9 cellular contexts compared by ENCODE assay signal in the genomic region with DNA sequence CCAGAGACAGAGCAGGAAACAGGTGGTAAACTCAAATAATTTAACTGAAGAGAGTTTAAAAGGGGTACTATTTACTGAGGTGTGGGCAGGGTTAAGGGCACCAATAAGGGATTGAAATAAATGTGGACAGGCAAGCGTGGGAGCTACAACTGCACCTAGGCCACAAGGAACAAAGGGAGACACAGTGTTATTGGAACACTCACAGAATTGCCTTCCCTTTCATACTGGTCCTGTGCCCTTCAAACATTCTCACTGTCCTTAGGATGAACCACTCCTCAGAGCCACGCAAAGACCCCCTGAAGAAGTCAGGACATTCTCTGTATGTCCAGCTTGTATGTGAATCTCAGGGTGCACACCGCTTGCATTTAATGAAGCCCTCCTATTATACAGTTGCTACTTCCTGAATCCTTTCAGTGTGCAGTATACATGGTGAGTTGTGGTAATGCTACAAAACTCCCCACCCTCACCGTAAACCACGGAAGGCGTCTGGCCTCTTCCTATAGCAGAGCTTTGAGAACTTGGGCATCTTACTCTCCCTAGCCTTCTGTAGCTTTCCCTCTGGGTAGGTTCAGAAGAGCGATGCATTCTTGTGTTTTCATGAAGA. TPM values are rescaled to one million over a fixed set of nuclear protein-coding genes. Genes with fewer than 3 reads are reported as not detected.
A peak's percentile ranks its signal among the peaks of the same experiment; 100 is the strongest.
DNase-seq lines count a peak whose midpoint lies in the region; ATAC-seq lines count a peak whose summit lies in the region.
"Had no signal": no experiment of that assay in that cellular context is flagged by ENCODE, and none has a peak within 500 bp of the region (broad histone marks: within the 10 kb centered on the region; RNA-seq: fewer than 3 reads in every experiment).

No MANE protein-coding gene starts in this region.

- peak overlapping the region; percentile 98 for H3K27ac Mint-ChIP-seq in activated CD4-positive, alpha-beta memory T cell treated with anti-CD3 and anti-CD28 coated beads for 36 hours

- no peak overlapping the region for H3K4me3 ChIP-seq in mesenchymal stem cell (ENCODE audit: insufficient read depth in 1 of 2, low read depth in 1 of 2, low read length in 2 of 2)
- H3K4me3 ChIP-seq: SJCRH30 had no signal

- no peaks in the 10 kb centered on the region for H3K36me3 Mint-ChIP-seq in activated CD4-positive, alpha-beta memory T cell treated with anti-CD3 and anti-CD28 coated beads for 36 hours

- intact Hi-C loops in activated CD4-positive, alpha-beta memory T cell treated with anti-CD3 and anti-CD28 coated beads for 36 hours (cut with micrococcal nuclease), result loop anchor here (5.0 kb wide), 1 partner anchor 776 kb away; a partner anchor contains a TSS

- H2AFZ ChIP-seq in mesenchymal stem cell (ENCODE audit: low read depth, low read length), result peak overlapping the region; percentile 53

- H3K4me3 Mint-ChIP-seq in activated CD4-positive, alpha-beta memory T cell treated with anti-CD3 and anti-CD28 coated beads for 36 hours, result peak overlapping the region; percentile 68

- H3K9me3 ChIP-seq in mesenchymal stem cell (ENCODE audit: control insufficient read depth, low read length), result no peaks in the 10 kb centered on the region
- H3K9me3 ChIP-seq: SJCRH30 had no signal

- H3K79me1 ChIP-seq in mesenchymal stem cell (replicated peaks; ENCODE audit: low read length, poor library complexity, severe bottlenecking), result no peaks in the 10 kb centered on the region

- H3K18ac ChIP-seq in mesenchymal stem cell (ENCODE audit: low read depth in 1 of 2, low read length in 2 of 2), result no peak overlapping the region

- no peak overlapping the region for H3K4ac ChIP-seq in mesenchymal stem cell (ENCODE audit: low read depth in 1 of 2, low read length in 2 of 2)

- no peak overlapping the region for H3K4me2 ChIP-seq in mesenchymal stem cell (ENCODE audit: low read length, poor library complexity, severe bottlenecking)

- H4K91ac ChIP-seq in mesenchymal stem cell (ENCODE audit: low read length), result no peak overlapping the region

- H2BK5ac ChIP-seq in mesenchymal stem cell (ENCODE audit: low read depth, low read length, poor library complexity, severe bottlenecking), result no peak overlapping the region

- POLR2A ChIA-PET in activated CD4-positive, alpha-beta memory T cell treated with anti-CD3 and anti-CD28 coated beads for 36 hours (lab: Charles Lee), result interaction anchor here (0.8 to 3.7 kb wide), 5 partner anchors 9 to 52 kb away, joined by 3 to 39 read pairs (median 12); a partner anchor contains a TSS

- H3K4me1 ChIP-seq in mesenchymal stem cell (ENCODE audit: control insufficient read depth, insufficient read depth, low read depth, low read length), result no peaks in the 10 kb centered on the region

- WGBS in mesenchymal stem cell, result 92% methylated on average over 6 of the region's 7 CpGs

- DNase-seq in activated CD4-positive, alpha-beta memory T cell treated with anti-CD3 and anti-CD28 coated beads for 36 hours, result peak; percentile 83
- no peak for DNase-seq in mesenchymal stem cell
- DNase-seq in NCI-H748 treated with DMSO at 0.1 percent for 48 hours (lab: John Stamatoyannopoulos, UW), result no peak
- no peak for DNase-seq in NCI-H1694 (lab: John Stamatoyannopoulos, UW)
- no peak for DNase-seq in LoVo (ENCODE audit: low spot score)
- DNase-seq: left cardiac atrium had no signal

- no peak overlapping the region for H2BK15ac ChIP-seq in mesenchymal stem cell (ENCODE audit: low read depth, poor library complexity, severe bottlenecking)

- ATAC-seq in GM19463 (IDR thresholded peaks at IDR 0.05; ENCODE audit: unreplicated experiment) (peak; percentile 91), HG03378 (IDR thresholded peaks at IDR 0.05; ENCODE audit: unreplicated experiment) (peak; percentile 85)

- H3K27me3 ChIP-seq in mesenchymal stem cell (ENCODE audit: control insufficient read depth in 1 of 2, insufficient read depth in 1 of 2, low read length in 2 of 2), result no peaks in the 10 kb centered on the region
- H3K27me3 ChIP-seq: SJCRH30 had no signal

- H2BK12ac ChIP-seq in mesenchymal stem cell (ENCODE audit: low read length in 2 of 2), result no peak overlapping the region

- peaks cover 57% of the 10 kb centered on the region for H3K4me1 Mint-ChIP-seq in activated CD4-positive, alpha-beta memory T cell treated with anti-CD3 and anti-CD28 coated beads for 36 hours (ENCODE audit: low read depth)

- no peak overlapping the region for H4K8ac ChIP-seq in mesenchymal stem cell (ENCODE audit: low read length)

- CTCF ChIA-PET in activated CD4-positive, alpha-beta memory T cell treated with anti-CD3 and anti-CD28 coated beads for 36 hours (lab: Charles Lee), result interaction anchor here (2.3 to 2.7 kb wide), 2 partner anchors 9 to 35 kb away, joined by 8 to 12 read pairs; a partner anchor contains a TSS

- no peaks in the 10 kb centered on the region for H3K36me3 ChIP-seq in mesenchymal stem cell (ENCODE audit: control insufficient read depth in 1 of 2, insufficient read depth in 2 of 2, low read depth in 1 of 2, low read length in 2 of 2)
- H3K36me3 ChIP-seq: SJCRH30 had no signal

- H3K9ac ChIP-seq in mesenchymal stem cell (ENCODE audit: low read length), result no peak overlapping the region

- H3K14ac ChIP-seq in mesenchymal stem cell (ENCODE audit: low read length in 2 of 2), result no peak overlapping the region

- no peak overlapping the region for H3K27ac ChIP-seq in mesenchymal stem cell (ENCODE audit: low read length, poor library complexity, severe bottlenecking)
- H3K27ac ChIP-seq: SJCRH30 had no signal

- no peak overlapping the region for H2BK120ac ChIP-seq in mesenchymal stem cell (ENCODE audit: low read depth, low read length)

- no peaks in the 10 kb centered on the region for H3K9me3 Mint-ChIP-seq in activated CD4-positive, alpha-beta memory T cell treated with anti-CD3 and anti-CD28 coated beads for 36 hours

- no peak overlapping the region for H3K23ac ChIP-seq in mesenchymal stem cell (ENCODE audit: low read length in 2 of 2)

- no peaks in the 10 kb centered on the region for H3K27me3 Mint-ChIP-seq in activated CD4-positive, alpha-beta memory T cell treated with anti-CD3 and anti-CD28 coated beads for 36 hours

- H2AK5ac ChIP-seq in mesenchymal stem cell (ENCODE audit: low read length, severe bottlenecking), result no peak overlapping the region

RNA-seq across cellular contexts. Expression of a gene that starts 9.6 kb away (rescaled TPM):
- total RNA-seq in activated CD4-positive, alpha-beta memory T cell treated with anti-CD3 and anti-CD28 coated beads for 36 hours, result 10 to 100 TPM; 46.2 to 51.1 TPM
- 53.9 TPM for polyA plus RNA-seq in mesenchymal stem cell (2013, experiment 1 of 2)
- polyA plus RNA-seq in mesenchymal stem cell (2013, experiment 2 of 2), result 53.6 TPM

RNA-seq across cellular contexts. Expression of a gene that starts 33.8 kb away (rescaled TPM):
- total RNA-seq in activated CD4-positive, alpha-beta memory T cell treated with anti-CD3 and anti-CD28 coated beads for 36 hours, result 100 to 1,000 TPM; 106 to 111 TPM
- polyA plus RNA-seq in mesenchymal stem cell (2013, experiment 1 of 2), result 10.2 TPM
- 11.1 TPM for polyA plus RNA-seq in mesenchymal stem cell (2013, experiment 2 of 2)
